ENCODE assay signal across 8 cellular contexts in the genomic region with DNA sequence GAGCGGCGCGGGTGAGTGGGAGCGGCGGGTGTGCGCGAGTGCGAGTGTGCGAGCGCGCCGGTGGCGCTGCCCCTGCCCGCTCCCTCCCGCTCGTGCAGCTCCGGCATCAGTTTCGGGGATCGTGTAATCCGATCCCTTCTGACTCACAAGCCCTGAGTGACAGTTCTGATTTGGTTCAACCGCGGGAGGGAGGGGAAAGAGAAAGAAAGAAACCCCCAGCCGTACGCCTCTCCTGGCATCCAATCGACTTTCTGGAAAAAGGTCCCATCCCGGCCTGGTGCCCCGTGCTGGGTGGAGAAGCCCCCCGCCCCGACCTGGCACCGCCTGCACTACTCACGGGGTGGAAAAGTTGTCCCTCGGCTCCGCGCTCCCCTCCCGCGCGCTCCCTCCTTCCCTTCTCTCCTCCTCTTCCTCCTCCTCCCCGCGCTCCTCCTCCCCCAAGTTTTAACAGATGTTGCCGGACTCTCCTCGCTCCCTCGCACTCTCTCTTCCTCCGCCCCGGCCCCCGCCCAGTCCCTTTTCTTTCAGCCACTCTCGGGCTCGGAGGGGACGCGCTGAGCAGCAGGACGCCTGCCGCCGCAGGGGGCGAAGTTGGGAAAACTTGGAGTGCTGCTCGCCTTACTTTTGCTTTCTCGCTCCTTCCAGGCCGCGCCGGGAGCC. TPM values are rescaled to one million over a fixed set of nuclear protein-coding genes. Genes with fewer than 3 reads are reported as not detected.
DNase-seq lines count a peak whose midpoint lies in the region; ATAC-seq and TF ChIP-seq lines count a peak whose summit lies in the region.

A gene (minus strand): TSS at position 48 of the 660 bp plus-strand sequence. CDS start 13,956 bp downstream, outside the sequence.

- DNase-seq in NOMO-1 treated with DMSO at 0.1 percent for 48 hours (lab: John Stamatoyannopoulos, UW; ENCODE audit: unreplicated experiment) (peak; percentile 57), breast epithelium (ENCODE audit: low spot score in 2 of 2) (peak; percentile 85 to 87), sigmoid colon (peak; percentile 98)

- WGBS in sigmoid colon, 2 donors = 1% methylated on average over 58 of the region's 58 CpGs

- H3K27me3 ChIP-seq in breast epithelium = peaks cover 0 to 7% of the 10 kb centered on the region in 2 donors
- H3K27me3 ChIP-seq in iPS-20b (ENCODE audit: insufficient read depth, low read length) = peaks cover 45% of the 10 kb centered on the region
- no peaks in the 10 kb centered on the region for H3K27me3 ChIP-seq in sigmoid colon

- no peak for TF ChIP-seq EP300 in sigmoid colon (IDR thresholded peaks at IDR 0.05)

- H3K9ac ChIP-seq in iPS-20b (ENCODE audit: low read depth, low read length) = peak within 1 kb of the TSS; percentile 81

- intact Hi-C loops in breast epithelium (cut with DNase I; ENCODE audit: low total_unique reads) = no loop called here
- intact Hi-C loops in sigmoid colon (cut with DNase I) = loop anchor here (2.0 to 10.0 kb wide), 8 partner anchors 110 to 595 kb away; a partner anchor contains a TSS

- H3K9me3 ChIP-seq in breast epithelium = no peaks in the 10 kb centered on the region
- H3K9me3 ChIP-seq in iPS-20b (ENCODE audit: insufficient read depth, low read depth, low read length) = no peaks in the 10 kb centered on the region
- H3K9me3 ChIP-seq in sigmoid colon = no peaks in the 10 kb centered on the region

- H3K27ac ChIP-seq in 22Rv1 = peak within 1 kb of the TSS; percentile 73
- peak within 1 kb of the TSS; percentile 94 to 98 for H3K27ac ChIP-seq in breast epithelium
- peak within 1 kb of the TSS; percentile 42 for H3K27ac ChIP-seq in iPS-20b (ENCODE audit: low read length)
- peak within 1 kb of the TSS; percentile 91 to 97 (median 96) for H3K27ac ChIP-seq in sigmoid colon

- ATAC-seq in HG02763 (IDR thresholded peaks at IDR 0.05; ENCODE audit: unreplicated experiment) (peak; percentile 60), HG03460 (IDR thresholded peaks at IDR 0.05; ENCODE audit: unreplicated experiment) (no peak)

- no peaks in the 10 kb centered on the region for H3K36me3 ChIP-seq in breast epithelium
- H3K36me3 ChIP-seq in iPS-20b (ENCODE audit: insufficient read depth, low read depth, low read length) = no peaks in the 10 kb centered on the region
- H3K36me3 ChIP-seq in sigmoid colon = no peaks in the 10 kb centered on the region

- H3K4me3 ChIP-seq in GM08714 (ENCODE audit: low read length) (peak within 1 kb of the TSS; percentile 66), breast epithelium (peak within 1 kb of the TSS; percentile 76 to 97 (median 82)), iPS-20b (ENCODE audit: low read length) (peak within 1 kb of the TSS; percentile 93), sigmoid colon (peak within 1 kb of the TSS; percentile 67 to 88 (median 81))

- H3K4me1 ChIP-seq in breast epithelium (no peaks in the 10 kb centered on the region), iPS-20b (ENCODE audit: insufficient read depth, low read length) (peaks cover 50% of the 10 kb centered on the region), sigmoid colon (peaks cover 0 to 51% (median 41%) of the 10 kb centered on the region in 4 donors)

- TF ChIP-seq POLR2A in breast epithelium (IDR thresholded peaks at IDR 0.05) (peak; percentile 49), sigmoid colon (IDR thresholded peaks at IDR 0.05) (peak; percentile 21 to 30)

- TF ChIP-seq CTCF in 22Rv1 (IDR thresholded peaks at IDR 0.05) (peak; percentile 34), breast epithelium (IDR thresholded peaks at IDR 0.05) (peak in 1 of 3 donors; percentile 33), sigmoid colon (IDR thresholded peaks at IDR 0.05) (peak in 2 of 4 experiments; percentile 15 to 20)

RNA-seq across cellular contexts. Expression of the gene that starts here (rescaled TPM):
- 10 to 100 TPM; 10.2 to 29.9 (median 22.6) TPM for total RNA-seq in breast epithelium
- 10 to 100 TPM; 17.2 to 31.6 (median 18.9) TPM for total RNA-seq in sigmoid colon
- 1 to 10 TPM in 2 of 3 donors, under 1 TPM in 1; 0.23 to 3.6 (median 1.2) TPM for polyA plus RNA-seq in sigmoid colon

Comparison
In these comparisons a context has a peak if more than half of its experiments do, and no peak if none do; other contexts are left out.
1. H3K27ac ChIP-seq: peak in every context shown above with its lines; median percentile 96 in sigmoid colon; 96 in breast epithelium; 73 in 22Rv1; 42 in iPS-20b.